ENCODE assay signal across 8 cellular contexts in genomic region chr13:79194272-79194671, GRCh38.
DNase-seq lines count a peak whose midpoint lies in the region; ATAC-seq and TF ChIP-seq lines count a peak whose summit lies in the region.

No MANE protein-coding gene starts in this region.

- peaks cover 0 to 2% (median 0%) of the 10 kb centered on the region in 11 donors for H3K9me3 Mint-ChIP-seq in naive thymus-derived CD4-positive, alpha-beta T cell
- no peaks in the 10 kb centered on the region for H3K9me3 Mint-ChIP-seq in MCF 10A (ENCODE audit: unreplicated experiment)

- no peaks in the 10 kb centered on the region for H3K9me3 ChIP-seq in naive thymus-derived CD4-positive, alpha-beta T cell (ENCODE audit: control insufficient read depth in 2 of 3, low read length in 3 of 3)
- H3K9me3 ChIP-seq in osteoblast (ENCODE audit: low read depth, low read length) = no peaks in the 10 kb centered on the region

- H3K4me2 ChIP-seq in osteoblast (ENCODE audit: insufficient read depth, low read length) = no peak overlapping the region

- ATAC-seq in GM18520 (IDR thresholded peaks at IDR 0.05; ENCODE audit: unreplicated experiment) (peak; percentile 91), HG02571 (IDR thresholded peaks at IDR 0.05; ENCODE audit: unreplicated experiment) (peak; percentile 85)
- ATAC-seq in naive thymus-derived CD4-positive, alpha-beta T cell = peak; percentile 89

- H3K79me2 ChIP-seq in osteoblast (ENCODE audit: insufficient read depth, low read length) = no peaks in the 10 kb centered on the region

- no TSS peak for BruUV-seq in MCF 10A (replicated peaks; lab: Mats Ljungman, UMichigan)

- H2AFZ ChIP-seq in osteoblast (ENCODE audit: low read length) = no peak overlapping the region

- H3K4me1 Mint-ChIP-seq in naive thymus-derived CD4-positive, alpha-beta T cell = peaks cover 6 to 53% (median 21%) of the 10 kb centered on the region in 7 donors
- no peaks in the 10 kb centered on the region for H3K4me1 Mint-ChIP-seq in MCF 10A (ENCODE audit: insufficient read depth, unreplicated experiment)

- H3K4me3 Mint-ChIP-seq in naive thymus-derived CD4-positive, alpha-beta T cell = peak overlapping the region in 2 of 10 donors; percentile 21 to 61
- H3K4me3 Mint-ChIP-seq in MCF 10A (ENCODE audit: unreplicated experiment) = no peak overlapping the region

- peaks cover 0 to 4% (median 0%) of the 10 kb centered on the region in 5 donors for H3K36me3 Mint-ChIP-seq in naive thymus-derived CD4-positive, alpha-beta T cell
- H3K36me3 Mint-ChIP-seq in MCF 10A (ENCODE audit: insufficient read depth, unreplicated experiment) = no peaks in the 10 kb centered on the region

- POLR2A ChIA-PET in naive thymus-derived CD4-positive, alpha-beta T cell (lab: Charles Lee) = no interaction called here
- POLR2A ChIA-PET in MCF 10A (lab: Yijun Ruan, JAX) = no interaction called here

- H3K4me1 ChIP-seq in naive thymus-derived CD4-positive, alpha-beta T cell (ENCODE audit: control insufficient read depth in 2 of 2, insufficient read depth in 2 of 2, low read length in 2 of 2) = peaks cover 9 to 11% of the 10 kb centered on the region in 2 donors
- H3K4me1 ChIP-seq in osteoblast (ENCODE audit: insufficient read depth, low read length) = no peaks in the 10 kb centered on the region

- H3K27me3 ChIP-seq in naive thymus-derived CD4-positive, alpha-beta T cell (ENCODE audit: control insufficient read depth in 2 of 2, insufficient read depth in 2 of 2, low read length in 2 of 2) = no peaks in the 10 kb centered on the region
- no peaks in the 10 kb centered on the region for H3K27me3 ChIP-seq in osteoblast (ENCODE audit: insufficient read depth, low read length)

- peaks cover 0 to 21% (median 0%) of the 10 kb centered on the region in 5 donors for H3K27me3 Mint-ChIP-seq in naive thymus-derived CD4-positive, alpha-beta T cell
- no peaks in the 10 kb centered on the region for H3K27me3 Mint-ChIP-seq in MCF 10A (ENCODE audit: insufficient read depth, unreplicated experiment)

- no peak for TF ChIP-seq CTCF in osteoblast (IDR thresholded peaks at IDR 0.05; ENCODE audit: extremely low read depth, low read depth, low read length)
- TF ChIP-seq CTCF in MCF 10A (IDR thresholded peaks at IDR 0.05; ENCODE audit: unreplicated experiment) = no peak

- intact Hi-C loops in naive thymus-derived CD4-positive, alpha-beta T cell (cut with micrococcal nuclease) = loop anchor here in 1 of 2 donors (5.0 to 10.0 kb wide), 4 partner anchors 198 to 537 kb away; partner anchors contain the start of genes NDFIP2 and OBI1
- intact Hi-C loops in MCF 10A (cut with micrococcal nuclease) = no loop called here

- peak; percentile 94 for DNase-seq in NAMALWA (ENCODE audit: low spot score)
- peak in 8 of 9 donors; percentile 14 to 59 (median 46) for DNase-seq in naive thymus-derived CD4-positive, alpha-beta T cell
- DNase-seq in NCI-H748 treated with DMSO at 0.1 percent for 48 hours (lab: John Stamatoyannopoulos, UW) = no peak
- no peak for DNase-seq in osteoblast (ENCODE audit: insufficient read length, low spot score, missing footprints)
- DNase-seq in A172 (ENCODE audit: low spot score) = no peak
- DNase-seq in MCF 10A (ENCODE audit: unreplicated experiment) = no peak

- H3K4me3 ChIP-seq in naive thymus-derived CD4-positive, alpha-beta T cell (ENCODE audit: low read length) = no peak overlapping the region
- no peak overlapping the region for H3K4me3 ChIP-seq in osteoblast (ENCODE audit: insufficient read depth, low read length)

- no peak overlapping the region for H3K27ac ChIP-seq in naive thymus-derived CD4-positive, alpha-beta T cell (ENCODE audit: low read depth, low read length)
- no peak overlapping the region for H3K27ac ChIP-seq in osteoblast (ENCODE audit: low read depth, low read length)

- CTCF ChIA-PET in naive thymus-derived CD4-positive, alpha-beta T cell (lab: Charles Lee) = no interaction called here
- CTCF ChIA-PET in MCF 10A (lab: Yijun Ruan, JAX) = interaction anchor here (0.5 to 0.7 kb wide), 3 partner anchors 76 to 164 kb away, joined by 3 to 4 read pairs (median 3); no protein-coding TSS in a partner anchor

- no peaks in the 10 kb centered on the region for H4K20me1 ChIP-seq in osteoblast (ENCODE audit: insufficient read depth, low read length)

- H3K27ac Mint-ChIP-seq in naive thymus-derived CD4-positive, alpha-beta T cell = peak overlapping the region in 1 of 9 donors; percentile 24
- H3K27ac Mint-ChIP-seq in MCF 10A (ENCODE audit: low read depth, unreplicated experiment) = no peak overlapping the region

- no peaks in the 10 kb centered on the region for H3K36me3 ChIP-seq in naive thymus-derived CD4-positive, alpha-beta T cell (ENCODE audit: control insufficient read depth in 2 of 3, insufficient read depth in 3 of 3, low read length in 3 of 3)
- no peaks in the 10 kb centered on the region for H3K36me3 ChIP-seq in osteoblast (ENCODE audit: insufficient read depth, low read length)

Comparison
In these comparisons a context has a peak if more than half of its experiments do, and no peak if none do; other contexts are left out.
1. DNase-seq: peak in NAMALWA (single experiment) and naive thymus-derived CD4-positive, alpha-beta T cell (8 of 9); none in NCI-H748 treated with DMSO at 0.1 percent for 48 hours (single experiment), osteoblast (single experiment), A172 (single experiment) and MCF 10A (single experiment).
2. Peak in every context shown above with its lines, with median percentiles within 50 percentile points of each other: ATAC-seq.